ENCODE assay signal across 9 cellular contexts in the genomic region with DNA sequence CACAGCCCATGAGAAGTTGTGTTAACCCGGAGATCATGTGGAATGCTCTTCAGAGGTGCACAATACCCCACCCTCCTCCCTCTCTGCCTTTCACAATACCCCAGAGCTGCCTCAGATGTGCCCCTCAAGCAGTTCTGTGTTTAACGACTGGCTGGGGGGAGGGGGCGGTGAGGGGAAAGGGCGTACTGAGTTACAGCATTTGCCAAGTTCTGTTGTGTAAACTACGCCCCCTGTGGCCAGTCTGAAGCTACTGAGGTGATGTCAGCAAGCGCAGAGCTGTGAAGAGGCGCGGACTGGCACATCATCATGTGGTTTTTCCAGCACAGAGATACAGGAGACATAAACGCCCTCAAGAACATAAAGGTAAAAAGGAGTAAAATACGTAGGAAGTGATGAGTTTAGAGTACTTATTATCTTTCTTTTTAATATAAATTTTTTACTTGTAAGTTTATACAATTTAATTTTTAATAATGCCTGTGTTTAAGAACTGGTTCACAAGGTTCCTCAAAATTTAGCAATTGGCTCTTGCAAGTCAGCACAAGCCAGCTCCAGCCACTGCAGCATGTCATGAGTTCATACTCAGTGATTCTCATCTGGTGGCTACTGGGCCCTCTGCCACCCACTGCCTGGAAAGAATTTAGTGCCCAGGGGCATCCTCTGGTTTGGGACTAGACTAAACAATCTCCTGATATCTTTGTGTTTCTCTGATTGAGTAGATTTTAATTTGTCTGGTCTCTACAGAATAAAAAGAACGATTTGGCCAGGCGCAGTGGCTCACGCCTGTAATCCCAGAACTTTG. TPM values are rescaled to one million over a fixed set of nuclear protein-coding genes. Genes with fewer than 3 reads are reported as not detected.
A peak's percentile ranks its signal among the peaks of the same experiment; 100 is the strongest.
DNase-seq lines count a peak whose midpoint lies in the region; ATAC-seq and TF ChIP-seq lines count a peak whose summit lies in the region.
"Had no signal": no experiment of that assay in that cellular context is flagged by ENCODE, and none has a peak within 500 bp of the region (broad histone marks: within the 10 kb centered on the region; RNA-seq: fewer than 3 reads in every experiment).

No MANE protein-coding gene starts in this region.

- ATAC-seq in mucosa of descending colon = no peak
- no peak for ATAC-seq in HG02973 (IDR thresholded peaks at IDR 0.05; ENCODE audit: unreplicated experiment)

- H3K36me3 ChIP-seq in A673 (ENCODE audit: insufficient read depth, low read length, poor library complexity, severe bottlenecking) (no peaks in the 10 kb centered on the region), mucosa of descending colon (ENCODE audit: low read depth) (no peaks in the 10 kb centered on the region)

- intact Hi-C loops in A673 (cut with micrococcal nuclease; ENCODE audit: unreplicated experiment) = no loop called here
- intact Hi-C loops in mucosa of descending colon (cut with DNase I, micrococcal nuclease) = no loop called here

- DNase-seq in A673 (ENCODE audit: low spot score) = peak; percentile 43
- DNase-seq in ELF-1 (ENCODE audit: low read depth, low spot score) = peak; percentile 58
- DNase-seq in SK-MEL-5 (ENCODE audit: low read depth, low spot score) = peak; percentile 54
- peak; percentile 19 for DNase-seq in fibroblast of pulmonary artery (ENCODE audit: low read depth)
- DNase-seq in mucosa of descending colon = no peak
- no peak for DNase-seq in effector CD8-positive, alpha-beta T cell (lab: John Stamatoyannopoulos, UW)
- no peak for DNase-seq in substantia nigra (lab: John Stamatoyannopoulos, UW)
- DNase-seq: HCEC 1CT had no signal

- H3K27me3 ChIP-seq in A673 (replicated peaks; ENCODE audit: insufficient read depth, low read depth, low read length, poor library complexity) = no peaks in the 10 kb centered on the region

- no peaks in the 10 kb centered on the region for H3K4me1 ChIP-seq in A673 (ENCODE audit: insufficient read depth, low read length, poor library complexity, severe bottlenecking)
- no peaks in the 10 kb centered on the region for H3K4me1 ChIP-seq in mucosa of descending colon (ENCODE audit: low read depth)

- no peak overlapping the region for H3K4me3 ChIP-seq in A673 (ENCODE audit: low read depth, low read length, poor library complexity, severe bottlenecking)
- H3K4me3 ChIP-seq in fibroblast of pulmonary artery (replicated peaks; ENCODE audit: low read depth, low read length) = no peak overlapping the region
- H3K4me3 ChIP-seq in mucosa of descending colon = no peak overlapping the region

- BruUV-seq in A673 (replicated peaks; lab: Mats Ljungman, UMichigan) = no TSS peak

- CTCF ChIA-PET in A673 (lab: Charles Lee) = interaction anchor here (0.6 to 0.7 kb wide), 2 partner anchors 15 to 66 kb away, joined by 3 to 4 read pairs; no protein-coding TSS in a partner anchor

- no peak overlapping the region for H3K27ac ChIP-seq in A673 (ENCODE audit: low read depth, low read length, poor library complexity, severe bottlenecking)
- H3K27ac ChIP-seq in substantia nigra (ENCODE audit: low read depth, low read length, poor library complexity, severe bottlenecking) = no peak overlapping the region

- POLR2A ChIA-PET in A673 (lab: Charles Lee; ENCODE audit: low non-redundant PET) = no interaction called here

- in situ Hi-C loops in SK-MEL-5 (cut with HindIII; ENCODE audit: low pct_unique_long_range_greater_than_20kb, low sequenced_read_pairs) = no loop called here

- no peaks in the 10 kb centered on the region for H3K9me3 ChIP-seq in A673 (ENCODE audit: low read depth, low read length, poor library complexity, severe bottlenecking)
- no peaks in the 10 kb centered on the region for H3K9me3 ChIP-seq in mucosa of descending colon

- TF ChIP-seq CTCF in A673 (conservative IDR thresholded peaks at IDR 0.05; ENCODE audit: low read depth, low read length) (peak; percentile 61), fibroblast of pulmonary artery (IDR thresholded peaks at IDR 0.05; ENCODE audit: low read length, missing control alignments) (peak; percentile 20), mucosa of descending colon (IDR thresholded peaks at IDR 0.05) (no peak)

RNA-seq across cellular contexts. Expression of a gene that starts 1.7 kb away (rescaled TPM):
- total RNA-seq in A673 (2021) (not detected in 2 replicates), mucosa of descending colon (not detected)
- not detected in 2 replicates for total RNA-seq in SK-MEL-5 (2014; rRNA removed; shearing (Covaris generic))
- not detected in 2 replicates for polyA plus RNA-seq in SK-MEL-5 (2015; cell fraction: cytosol; rRNA removed)
- not detected in 2 replicates for polyA plus RNA-seq in SK-MEL-5 (2015; cell fraction: nucleus; rRNA removed)

RNA-seq across cellular contexts. Expression of a gene that starts 33.9 kb away (rescaled TPM):
- total RNA-seq in A673 (2021) = 16.7 and 22.1 TPM in 2 replicates
- 63.2 and 64.0 TPM in 2 replicates for total RNA-seq in SK-MEL-5 (2014; rRNA removed; shearing (Covaris generic))
- polyA plus RNA-seq in SK-MEL-5 (2015; cell fraction: cytosol; rRNA removed) = 46.7 and 55.1 TPM in 2 replicates
- polyA plus RNA-seq in SK-MEL-5 (2015; cell fraction: nucleus; rRNA removed) = 38.7 and 51.9 TPM in 2 replicates
- 10 to 100 TPM; 45.5 to 75.2 (median 54.6) TPM for total RNA-seq in mucosa of descending colon

RNA-seq across cellular contexts. Expression of a gene that starts 47.6 kb away (rescaled TPM):
- not detected in 2 replicates for total RNA-seq in A673 (2021)
- 0.13 and 0.21 TPM in 2 replicates for total RNA-seq in SK-MEL-5 (2014; rRNA removed; shearing (Covaris generic))
- 0.30 and 0.44 TPM in 2 replicates for polyA plus RNA-seq in SK-MEL-5 (2015; cell fraction: cytosol; rRNA removed)
- polyA plus RNA-seq in SK-MEL-5 (2015; cell fraction: nucleus; rRNA removed) = 0.80 and 1.1 TPM in 2 replicates
- not detected for total RNA-seq in mucosa of descending colon

Comparison
In these comparisons a context has a peak if more than half of its experiments do, and no peak if none do; other contexts are left out.
1. DNase-seq: peak in A673 (single experiment), ELF-1 (single experiment), SK-MEL-5 (single experiment) and fibroblast of pulmonary artery (single experiment); none in mucosa of descending colon (0 of 3), effector CD8-positive, alpha-beta T cell (single experiment) and substantia nigra (0 of 49).